11 cellular contexts compared by ENCODE assay signal in genomic region chr5:61280766-61281427, GRCh38. TPM values are rescaled to one million over a fixed set of nuclear protein-coding genes. Genes with fewer than 3 reads are reported as not detected.
DNase-seq lines count a peak whose midpoint lies in the region; ATAC-seq and TF ChIP-seq lines count a peak whose summit lies in the region.
"Had no signal": no experiment of that assay in that cellular context is flagged by ENCODE, and none has a peak within 500 bp of the region (broad histone marks: within the 10 kb centered on the region; RNA-seq: fewer than 3 reads in every experiment).

No MANE protein-coding gene starts in this region.

- no peak overlapping the region for H3K27ac Mint-ChIP-seq in activated T-cell treated with anti-CD3 and anti-CD28 coated beads, Interleukin-2, amount 50 U/mL, for 72 hours
- peak overlapping the region in 4 of 5 experiments; percentile 21 to 78 (median 46) for H3K27ac Mint-ChIP-seq in brain
- H3K27ac Mint-ChIP-seq in stimulated activated memory B cell treated with anti-CD40 and anti-IgM and Interleukin-4, amounts not matched to agents 10 μg/mL and 1 μg/mL and 100 μg/mL, for 72 hours = peak overlapping the region; percentile 14

- no peaks in the 10 kb centered on the region for H3K9me3 Mint-ChIP-seq in activated T-cell treated with anti-CD3 and anti-CD28 coated beads, Interleukin-2, amount 50 U/mL, for 72 hours
- H3K9me3 Mint-ChIP-seq in brain = no peaks in the 10 kb centered on the region
- H3K9me3 Mint-ChIP-seq in stimulated activated memory B cell treated with anti-CD40 and anti-IgM and Interleukin-4, amounts not matched to agents 10 μg/mL and 1 μg/mL and 100 μg/mL, for 72 hours = no peaks in the 10 kb centered on the region
- H3K9me3 Mint-ChIP-seq: CD4-positive, alpha-beta memory T cell had no signal

- no peak for TF ChIP-seq CTCF in brain (conservative IDR thresholded peaks at IDR 0.05)

- no peak overlapping the region for H3K4me3 Mint-ChIP-seq in activated T-cell treated with anti-CD3 and anti-CD28 coated beads, Interleukin-2, amount 50 U/mL, for 72 hours
- H3K4me3 Mint-ChIP-seq in brain = peak overlapping the region in 3 of 5 experiments; percentile 22 to 55 (median 29)
- no peak overlapping the region for H3K4me3 Mint-ChIP-seq in stimulated activated memory B cell treated with anti-CD40 and anti-IgM and Interleukin-4, amounts not matched to agents 10 μg/mL and 1 μg/mL and 100 μg/mL, for 72 hours
- H3K4me3 Mint-ChIP-seq: CD4-positive, alpha-beta memory T cell had no signal

- ATAC-seq in activated T-cell treated with anti-CD3 and anti-CD28 coated beads, Interleukin-2, amount 50 U/mL, for 72 hours (replicated peaks in 1 of 2) = peak; percentile 65 to 66
- no peak for ATAC-seq in stimulated activated memory B cell treated with anti-CD40 and anti-IgM and Interleukin-4, amounts not matched to agents 10 μg/mL and 1 μg/mL and 100 μg/mL, for 72 hours
- ATAC-seq in GM19035 (IDR thresholded peaks at IDR 0.05; ENCODE audit: unreplicated experiment) = no peak

- no peaks in the 10 kb centered on the region for H3K27me3 Mint-ChIP-seq in activated T-cell treated with anti-CD3 and anti-CD28 coated beads, Interleukin-2, amount 50 U/mL, for 72 hours (ENCODE audit: low read depth)
- H3K27me3 Mint-ChIP-seq in brain = peaks cover 2% of the 10 kb centered on the region
- peaks cover 3% of the 10 kb centered on the region for H3K27me3 Mint-ChIP-seq in stimulated activated memory B cell treated with anti-CD40 and anti-IgM and Interleukin-4, amounts not matched to agents 10 μg/mL and 1 μg/mL and 100 μg/mL, for 72 hours
- H3K27me3 Mint-ChIP-seq: CD4-positive, alpha-beta memory T cell had no signal

- H3K36me3 Mint-ChIP-seq in activated T-cell treated with anti-CD3 and anti-CD28 coated beads, Interleukin-2, amount 50 U/mL, for 72 hours (ENCODE audit: insufficient read depth in 2 of 2) = no peaks in the 10 kb centered on the region
- H3K36me3 Mint-ChIP-seq in brain = no peaks in the 10 kb centered on the region
- no peaks in the 10 kb centered on the region for H3K36me3 Mint-ChIP-seq in stimulated activated memory B cell treated with anti-CD40 and anti-IgM and Interleukin-4, amounts not matched to agents 10 μg/mL and 1 μg/mL and 100 μg/mL, for 72 hours
- H3K36me3 Mint-ChIP-seq: CD4-positive, alpha-beta memory T cell had no signal

- no peak for DNase-seq in activated T-cell treated with anti-CD3 and anti-CD28 coated beads, Interleukin-2, amount 50 U/mL, for 72 hours
- DNase-seq in activated T-cell treated with anti-CD3 and anti-CD28 coated beads for 4 hours (no peak), NCI-H2196 treated with DMSO at 0.1 percent for 48 hours (lab: John Stamatoyannopoulos, UW; ENCODE audit: unreplicated experiment) (peak; percentile 34), HPDE6-E6E7 (ENCODE audit: extremely low spot score) (no peak), foreskin melanocyte (no peak)
- DNase-seq: H7; stimulated activated CD4-positive, alpha-beta T cell treated with anti-CD3 and anti-CD28 coated beads, Interleukin-4, amount 100 ng/mL, for 1 hour had no signal

- H3K4me1 Mint-ChIP-seq in activated T-cell treated with anti-CD3 and anti-CD28 coated beads, Interleukin-2, amount 50 U/mL, for 72 hours (ENCODE audit: low read depth) = peaks cover 43% of the 10 kb centered on the region
- peaks cover 36% of the 10 kb centered on the region for H3K4me1 Mint-ChIP-seq in brain
- peaks cover 31% of the 10 kb centered on the region for H3K4me1 Mint-ChIP-seq in stimulated activated memory B cell treated with anti-CD40 and anti-IgM and Interleukin-4, amounts not matched to agents 10 μg/mL and 1 μg/mL and 100 μg/mL, for 72 hours

RNA-seq across cellular contexts. Expression of gene ZSWIM6, which starts 51.2 kb away (rescaled TPM):
- 1 to 10 TPM; 6.9 to 8.6 TPM for total RNA-seq in activated T-cell treated with anti-CD3 and anti-CD28 coated beads, Interleukin-2, amount 50 U/mL, for 72 hours
- polyA plus RNA-seq in brain (ENCODE audit: insufficient read depth, low read depth, low replicate concordance) = 11.0 TPM

Comparison
In these comparisons a context has a peak if more than half of its experiments do, and no peak if none do; other contexts are left out.
1. ATAC-seq: peak in activated T-cell treated with anti-CD3 and anti-CD28 coated beads, Interleukin-2, amount 50 U/mL, for 72 hours (2 of 2); none in stimulated activated memory B cell treated with anti-CD40 and anti-IgM and Interleukin-4, amounts not matched to agents 10 μg/mL and 1 μg/mL and 100 μg/mL, for 72 hours (single experiment) and GM19035 (single experiment).
2. H3K4me3 Mint-ChIP-seq: peak in brain (3 of 5); none in activated T-cell treated with anti-CD3 and anti-CD28 coated beads, Interleukin-2, amount 50 U/mL, for 72 hours (0 of 2) and stimulated activated memory B cell treated with anti-CD40 and anti-IgM and Interleukin-4, amounts not matched to agents 10 μg/mL and 1 μg/mL and 100 μg/mL, for 72 hours (single experiment).